ENCODE assay signal across 1 cellular context in the genomic region with DNA sequence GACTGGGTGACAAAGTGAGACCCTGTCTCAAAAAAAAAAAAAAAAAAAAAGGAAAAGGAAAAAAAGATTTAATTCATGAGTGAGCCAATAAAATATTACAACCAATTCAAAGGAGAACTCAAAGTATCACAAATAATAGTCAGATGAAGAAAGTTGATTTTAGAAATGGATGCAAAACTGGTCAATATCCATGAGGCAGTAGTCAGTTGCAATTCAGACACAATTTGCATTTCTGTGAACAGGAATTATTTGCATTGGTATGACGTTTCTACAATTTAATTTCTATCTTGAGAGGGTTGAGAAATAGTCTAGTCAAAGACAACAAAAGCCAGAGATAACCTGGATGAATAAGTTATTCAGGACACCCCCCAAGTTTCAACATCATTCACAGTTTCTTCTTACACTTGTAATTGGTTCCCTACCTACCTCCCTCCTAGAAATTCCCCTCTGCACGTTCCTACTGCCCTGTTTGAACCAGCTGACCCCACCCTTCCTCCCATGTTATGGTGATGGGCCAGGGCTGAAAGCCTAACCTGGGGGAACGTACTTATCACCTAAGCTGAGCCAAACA.
TF ChIP-seq lines count a peak whose summit lies in the region.

No MANE protein-coding gene starts in this region.

TF ChIP-seq in IMR-90, 13 proteins besides CTCF, POLR2A, EP300 and RAD21:
- TF ChIP-seq CHD1 (IDR thresholded peaks at IDR 0.05; ENCODE audit: low read depth, low read length): no peak
- TF ChIP-seq, protein P1, sequence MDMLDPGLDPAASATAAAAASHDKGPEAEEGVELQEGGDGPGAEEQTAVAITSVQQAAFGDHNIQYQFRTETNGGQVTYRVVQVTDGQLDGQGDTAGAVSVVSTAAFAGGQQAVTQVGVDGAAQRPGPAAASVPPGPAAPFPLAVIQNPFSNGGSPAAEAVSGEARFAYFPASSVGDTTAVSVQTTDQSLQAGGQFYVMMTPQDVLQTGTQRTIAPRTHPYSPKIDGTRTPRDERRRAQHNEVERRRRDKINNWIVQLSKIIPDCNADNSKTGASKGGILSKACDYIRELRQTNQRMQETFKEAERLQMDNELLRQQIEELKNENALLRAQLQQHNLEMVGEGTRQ (IDR thresholded peaks at IDR 0.05; ENCODE audit: low read depth, low read length): no peak
- TF ChIP-seq, protein P2, sequence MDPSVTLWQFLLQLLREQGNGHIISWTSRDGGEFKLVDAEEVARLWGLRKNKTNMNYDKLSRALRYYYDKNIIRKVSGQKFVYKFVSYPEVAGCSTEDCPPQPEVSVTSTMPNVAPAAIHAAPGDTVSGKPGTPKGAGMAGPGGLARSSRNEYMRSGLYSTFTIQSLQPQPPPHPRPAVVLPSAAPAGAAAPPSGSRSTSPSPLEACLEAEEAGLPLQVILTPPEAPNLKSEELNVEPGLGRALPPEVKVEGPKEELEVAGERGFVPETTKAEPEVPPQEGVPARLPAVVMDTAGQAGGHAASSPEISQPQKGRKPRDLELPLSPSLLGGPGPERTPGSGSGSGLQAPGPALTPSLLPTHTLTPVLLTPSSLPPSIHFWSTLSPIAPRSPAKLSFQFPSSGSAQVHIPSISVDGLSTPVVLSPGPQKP (IDR thresholded peaks at IDR 0.05; ENCODE audit: borderline replicate concordance, low read depth, low read length): no peak
- no peak for TF ChIP-seq RCOR1 (IDR thresholded peaks at IDR 0.05; ENCODE audit: insufficient replicate concordance, low read length)
- no peak for TF ChIP-seq CEBPB (IDR thresholded peaks at IDR 0.05; ENCODE audit: low read depth, low read length)
